1 cellular context compared by ENCODE assay signal in the genomic region with DNA sequence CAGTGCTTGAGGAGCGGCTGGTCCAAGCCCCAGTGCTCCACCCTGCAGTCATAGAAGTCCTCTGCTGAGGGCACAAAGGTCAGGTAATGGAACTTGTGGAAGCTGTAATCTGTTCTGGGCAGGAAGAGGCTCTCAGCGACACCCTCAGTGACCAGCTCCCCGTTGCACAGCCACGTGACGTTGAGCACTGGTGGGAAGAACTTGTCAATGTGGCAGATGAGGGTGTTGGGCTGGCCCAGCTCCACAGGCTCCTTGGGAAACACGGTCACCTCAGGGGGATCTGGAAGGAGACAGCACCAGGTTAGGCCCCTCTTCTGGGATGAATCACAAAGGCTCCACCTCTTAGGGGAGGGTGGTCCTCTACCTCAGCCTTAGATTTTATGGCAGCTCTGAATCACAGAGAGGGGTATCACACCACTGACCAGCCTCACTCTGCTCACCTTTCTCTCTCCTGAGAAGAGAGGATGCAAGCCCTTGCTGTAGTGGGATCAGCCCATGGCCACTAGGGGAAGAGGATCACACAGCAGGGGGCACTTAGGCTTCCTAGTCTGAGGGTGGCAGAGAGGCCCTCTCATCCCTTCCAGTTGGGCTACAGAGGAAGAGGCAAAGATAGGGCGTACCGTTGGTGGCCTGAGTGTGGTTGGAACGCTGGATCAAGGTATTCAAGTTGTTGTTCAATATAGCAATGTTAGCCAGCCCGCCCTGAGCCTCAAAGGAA.
TF ChIP-seq lines count a peak whose summit lies in the region.

No MANE protein-coding gene starts in this region.

TF ChIP-seq in HCT116, 20 proteins besides CTCF, POLR2A, EP300 and RAD21 (continued from another document):
- TF ChIP-seq, protein P1, sequence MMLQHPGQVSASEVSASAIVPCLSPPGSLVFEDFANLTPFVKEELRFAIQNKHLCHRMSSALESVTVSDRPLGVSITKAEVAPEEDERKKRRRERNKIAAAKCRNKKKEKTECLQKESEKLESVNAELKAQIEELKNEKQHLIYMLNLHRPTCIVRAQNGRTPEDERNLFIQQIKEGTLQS (IDR thresholded peaks at IDR 0.05) = no peak
- no peak for TF ChIP-seq SIN3A (IDR thresholded peaks at IDR 0.05; ENCODE audit: low read depth)
- no peak for TF ChIP-seq YY1 (IDR thresholded peaks at IDR 0.05; ENCODE audit: extremely low read depth, insufficient replicate concordance, low read depth, low read length)
TF ChIP-seq in HCT116: peak in this region for 0.
